ENCODE assay signal across 14 cellular contexts in the genomic region with DNA sequence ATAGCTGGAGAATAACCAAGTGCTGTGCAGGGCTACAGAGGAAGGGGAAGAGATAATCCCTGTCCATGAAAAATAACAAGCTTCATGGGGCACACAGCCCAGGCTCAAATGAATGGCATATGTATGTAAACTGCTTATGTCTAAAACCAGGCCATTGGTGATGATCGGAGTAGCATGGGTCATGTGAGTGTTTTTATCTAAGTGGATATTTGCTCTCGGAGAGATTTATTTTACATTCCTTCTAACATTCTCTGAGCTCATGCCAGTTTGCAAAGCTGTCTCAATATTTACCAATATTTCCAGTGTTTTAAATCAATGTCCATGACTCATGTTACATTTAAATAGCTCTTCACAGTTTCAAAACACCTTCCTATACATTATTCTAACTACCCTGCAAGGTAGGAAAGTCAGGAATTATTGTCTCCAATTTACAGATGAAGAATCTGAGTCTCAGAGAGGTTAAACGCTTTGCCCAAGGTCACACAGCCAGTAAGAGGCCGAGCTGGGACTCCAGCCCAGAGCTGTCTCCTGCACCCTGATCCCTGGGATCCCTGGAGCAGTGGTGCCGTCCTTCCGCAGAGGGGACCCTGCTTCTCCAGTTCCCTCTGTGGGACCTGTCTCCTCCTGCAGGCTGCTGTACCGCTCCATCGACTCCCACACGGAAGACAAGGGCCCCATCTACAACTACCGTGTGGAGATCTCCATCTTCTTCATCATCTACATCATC.
DNase-seq lines count a peak whose midpoint lies in the region; ATAC-seq, FAIRE-seq and TF ChIP-seq lines count a peak whose summit lies in the region.
"Had no signal": no experiment of that assay in that cellular context is flagged by ENCODE, and none has a peak within 500 bp of the region (broad histone marks: within the 10 kb centered on the region; RNA-seq: fewer than 3 reads in every experiment).

No MANE protein-coding gene starts in this region.

- peaks cover 3% of the 10 kb centered on the region for H3K4me1 Mint-ChIP-seq in T-helper 2 cell treated with Interferon-gamma antibody and Interleukin-4, amounts not matched to agents 5 μg/mL and 100 μg/mL, for 36 hours (ENCODE audit: low read depth)
- H3K4me1 Mint-ChIP-seq: CD4-positive, CD25-positive, alpha-beta regulatory T cell had no signal

- peak overlapping the region; percentile 47 for H3K27ac ChIP-seq in VCaP
- H3K27ac ChIP-seq: BLaER1 treated with 17β-estradiol and CSF1 and Interleukin-3, amounts not matched to agents 10 nM and 100 nM had no signal

- FAIRE-seq in HTR-8/SVneo (lab: Jason Lieb, UNC): peak; percentile 64

- peaks cover 21% of the 10 kb centered on the region for H3K27me3 Mint-ChIP-seq in T-helper 2 cell treated with Interferon-gamma antibody and Interleukin-4, amounts not matched to agents 5 μg/mL and 100 μg/mL, for 36 hours (ENCODE audit: low read depth)

- no peak overlapping the region for H3K4me3 ChIP-seq in retinal pigment epithelial cell (ENCODE audit: low read length)
- H3K4me3 ChIP-seq: BLaER1 treated with 17β-estradiol and CSF1 and Interleukin-3, amounts not matched to agents 10 nM and 100 nM had no signal

- H3K36me3 Mint-ChIP-seq in T-helper 2 cell treated with Interferon-gamma antibody and Interleukin-4, amounts not matched to agents 5 μg/mL and 100 μg/mL, for 36 hours (ENCODE audit: low read depth): no peaks in the 10 kb centered on the region
- H3K36me3 Mint-ChIP-seq: CD4-positive, CD25-positive, alpha-beta regulatory T cell had no signal

- ATAC-seq in HG02840 (IDR thresholded peaks at IDR 0.05; ENCODE audit: low FRiP score, unreplicated experiment): no peak

- H3K9me3 Mint-ChIP-seq in T-helper 2 cell treated with Interferon-gamma antibody and Interleukin-4, amounts not matched to agents 5 μg/mL and 100 μg/mL, for 36 hours: no peaks in the 10 kb centered on the region
- H3K9me3 Mint-ChIP-seq: CD4-positive, CD25-positive, alpha-beta regulatory T cell; HFFc6 had no signal

- no peak for DNase-seq in HTR-8/SVneo (ENCODE audit: insufficient read length, low spot score)
- peak; percentile 67 for DNase-seq in iris pigment epithelial cell (ENCODE audit: low read depth)
- DNase-seq in retinal pigment epithelial cell (ENCODE audit: low read depth): peak; percentile 22
- DNase-seq in NCI-H1105 (lab: John Stamatoyannopoulos, UW): no peak
- no peak for DNase-seq in T-helper 2 cell treated with Interferon-gamma antibody and Interleukin-4, amounts not matched to agents 5 μg/mL and 100 μg/mL, for 36 hours (ENCODE audit: low spot score)
- no peak for DNase-seq in NCI-H128 (lab: John Stamatoyannopoulos, UW; ENCODE audit: unreplicated experiment)
- DNase-seq: ACHN; CD4-positive, CD25-positive, alpha-beta regulatory T cell; DMS53; HCEC 1CT; HFFc6 had no signal

- no peak overlapping the region for H3K27ac Mint-ChIP-seq in T-helper 2 cell treated with Interferon-gamma antibody and Interleukin-4, amounts not matched to agents 5 μg/mL and 100 μg/mL, for 36 hours
- H3K27ac Mint-ChIP-seq: CD4-positive, CD25-positive, alpha-beta regulatory T cell; HFFc6 had no signal

- TF ChIP-seq CTCF in VCaP (conservative IDR thresholded peaks at IDR 0.05) (no peak), retinal pigment epithelial cell (conservative IDR thresholded peaks at IDR 0.05; ENCODE audit: low read depth, low read length) (no peak)

- H3K4me3 Mint-ChIP-seq in T-helper 2 cell treated with Interferon-gamma antibody and Interleukin-4, amounts not matched to agents 5 μg/mL and 100 μg/mL, for 36 hours: no peak overlapping the region
- H3K4me3 Mint-ChIP-seq: CD4-positive, CD25-positive, alpha-beta regulatory T cell; HFFc6 had no signal

Comparison
In these comparisons a context has a peak if more than half of its experiments do, and no peak if none do; other contexts are left out.
1. DNase-seq: peak in iris pigment epithelial cell (single experiment) and retinal pigment epithelial cell (single experiment); none in HTR-8/SVneo (single experiment), NCI-H1105 (single experiment), T-helper 2 cell treated with Interferon-gamma antibody and Interleukin-4, amounts not matched to agents 5 μg/mL and 100 μg/mL, for 36 hours (single experiment) and NCI-H128 (single experiment).